Comparison of ENCODE assay signal across 24 cellular contexts in the genomic region with DNA sequence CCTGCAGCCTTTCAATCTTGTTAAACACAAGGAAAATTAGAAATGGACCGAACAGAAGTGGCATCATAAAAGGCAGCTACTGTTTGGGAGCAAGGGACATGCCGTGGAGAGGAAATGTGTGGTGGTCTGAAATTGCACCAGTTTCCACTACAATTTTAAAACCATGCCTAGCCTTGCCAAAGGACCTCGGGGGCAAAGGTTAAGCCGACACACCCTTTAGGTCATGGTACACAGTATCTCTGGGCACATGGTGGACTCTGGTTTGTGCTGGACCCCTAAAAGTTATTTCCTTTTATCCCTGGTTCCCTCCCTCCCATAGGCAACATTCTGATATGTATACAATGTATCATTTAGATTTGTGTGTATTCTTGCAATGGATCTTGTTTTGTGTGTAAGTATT.
DNase-seq lines count a peak whose midpoint lies in the region; ATAC-seq, FAIRE-seq and TF ChIP-seq lines count a peak whose summit lies in the region.
"Had no signal": no experiment of that assay in that cellular context is flagged by ENCODE, and none has a peak within 500 bp of the region (broad histone marks: within the 10 kb centered on the region; RNA-seq: fewer than 3 reads in every experiment).

No MANE protein-coding gene starts in this region.

- peaks cover 68% of the 10 kb centered on the region for H3K4me1 ChIP-seq in CD8-positive, alpha-beta T cell (ENCODE audit: insufficient read depth, low read length)
- H3K4me1 ChIP-seq in small intestine (ENCODE audit: control insufficient read depth in 2 of 2, insufficient read depth in 1 of 2, low read depth in 1 of 2, low read length in 1 of 2): peaks cover 14 to 30% of the 10 kb centered on the region in 2 donors

- no peaks in the 10 kb centered on the region for H3K27me3 ChIP-seq in CD8-positive, alpha-beta T cell (ENCODE audit: insufficient read depth, low read length)
- H3K27me3 ChIP-seq in small intestine (ENCODE audit: control insufficient read depth in 2 of 2, insufficient read depth in 2 of 2, low read length in 2 of 2): no peaks in the 10 kb centered on the region
- H3K27me3 ChIP-seq: MG63 had no signal

- H3K36me3 Mint-ChIP-seq in activated T-cell treated with anti-CD3 and anti-CD28 coated beads, Interleukin-2, amount 50 U/mL, for 72 hours (ENCODE audit: insufficient read depth in 2 of 2): peaks cover 0 to 3% of the 10 kb centered on the region in 2 donors
- peaks cover 3% of the 10 kb centered on the region for H3K36me3 Mint-ChIP-seq in CD8-positive, alpha-beta T cell
- peaks cover 1% of the 10 kb centered on the region for H3K36me3 Mint-ChIP-seq in activated CD4-positive, alpha-beta memory T cell treated with anti-CD3 and anti-CD28 coated beads for 36 hours

- intact Hi-C loops in CD8-positive, alpha-beta T cell (cut with DNase I, micrococcal nuclease): loop anchor here (5.0 to 10.0 kb wide), 2 partner anchors 37 to 1490 kb away; a partner anchor contains a TSS
- intact Hi-C loops in activated CD4-positive, alpha-beta memory T cell treated with anti-CD3 and anti-CD28 coated beads for 36 hours (cut with micrococcal nuclease): loop anchor here (10.0 kb wide), 1 partner anchor 1490 kb away; a partner anchor contains a TSS
- intact Hi-C loops in cardiac septum (cut with DNase I): no loop called here

- POLR2A ChIA-PET in CD8-positive, alpha-beta T cell (lab: Charles Lee): no interaction called here
- POLR2A ChIA-PET in activated CD4-positive, alpha-beta memory T cell treated with anti-CD3 and anti-CD28 coated beads for 36 hours (lab: Charles Lee): no interaction called here

- no peaks in the 10 kb centered on the region for H3K9me3 Mint-ChIP-seq in activated T-cell treated with anti-CD3 and anti-CD28 coated beads, Interleukin-2, amount 50 U/mL, for 72 hours
- no peaks in the 10 kb centered on the region for H3K9me3 Mint-ChIP-seq in CD8-positive, alpha-beta T cell
- no peaks in the 10 kb centered on the region for H3K9me3 Mint-ChIP-seq in activated CD4-positive, alpha-beta memory T cell treated with anti-CD3 and anti-CD28 coated beads for 36 hours
- H3K9me3 Mint-ChIP-seq: CD14-positive monocyte, IgD-negative memory B cell had no signal

- CTCF ChIA-PET in CD8-positive, alpha-beta T cell (lab: Charles Lee): interaction anchor here (1.4 to 4.1 kb wide), 2 partner anchors 140 to 214 kb away, joined by 3 to 65 read pairs; a partner anchor contains a TSS
- CTCF ChIA-PET in activated CD4-positive, alpha-beta memory T cell treated with anti-CD3 and anti-CD28 coated beads for 36 hours (lab: Charles Lee): interaction anchor here (1.0 to 5.3 kb wide), 6 partner anchors 10 to 278 kb away, joined by 3 to 164 read pairs (median 5); a partner anchor contains a TSS

- peaks cover 92% of the 10 kb centered on the region for H3K4me1 Mint-ChIP-seq in activated T-cell treated with anti-CD3 and anti-CD28 coated beads, Interleukin-2, amount 50 U/mL, for 72 hours (ENCODE audit: low read depth)
- H3K4me1 Mint-ChIP-seq in CD8-positive, alpha-beta T cell (ENCODE audit: low read depth): peaks cover 86% of the 10 kb centered on the region
- peaks cover 92% of the 10 kb centered on the region for H3K4me1 Mint-ChIP-seq in activated CD4-positive, alpha-beta memory T cell treated with anti-CD3 and anti-CD28 coated beads for 36 hours (ENCODE audit: low read depth)

- H3K4me3 ChIP-seq in CD8-positive, alpha-beta T cell (ENCODE audit: low read depth, low read length): no peak overlapping the region
- H3K4me3 ChIP-seq in small intestine (ENCODE audit: low read depth in 1 of 2, low read length in 2 of 2): no peak overlapping the region
- H3K4me3 ChIP-seq: A549, MG63, SK-N-MC had no signal

- no peak for FAIRE-seq in small intestine (lab: Jason Lieb, UNC)
- FAIRE-seq: A549, GM12892 had no signal

- H3K27me3 Mint-ChIP-seq in activated T-cell treated with anti-CD3 and anti-CD28 coated beads, Interleukin-2, amount 50 U/mL, for 72 hours (ENCODE audit: low read depth): no peaks in the 10 kb centered on the region
- no peaks in the 10 kb centered on the region for H3K27me3 Mint-ChIP-seq in CD8-positive, alpha-beta T cell (ENCODE audit: low read depth)
- no peaks in the 10 kb centered on the region for H3K27me3 Mint-ChIP-seq in activated CD4-positive, alpha-beta memory T cell treated with anti-CD3 and anti-CD28 coated beads for 36 hours
- H3K27me3 Mint-ChIP-seq: B cell had no signal

- no peak for TF ChIP-seq CTCF in CD8-positive, alpha-beta T cell (IDR thresholded peaks at IDR 0.05)

- DNase-seq in activated T-cell treated with anti-CD3 and anti-CD28 coated beads, Interleukin-2, amount 50 U/mL, for 72 hours: no peak
- no peak for DNase-seq in activated T-cell treated with anti-CD3 and anti-CD28 coated beads, Interleukin-2, amount 50 U/mL, for 48 hours
- no peak for DNase-seq in CD8-positive, alpha-beta T cell
- no peak for DNase-seq in activated CD4-positive, alpha-beta memory T cell treated with anti-CD3 and anti-CD28 coated beads for 36 hours
- DNase-seq in small intestine: peak; percentile 63
- DNase-seq in KG1 (lab: John Stamatoyannopoulos, UW): no peak
- DNase-seq in cardiac septum (ENCODE audit: low spot score): no peak
- DNase-seq: DMS153, H7, MG63, NCI-H1048, NCI-H1417 treated with DMSO at 0.1 percent for 48 hours, NCI-H1930, NCI-H226, NCI-H510A treated with DMSO at 0.1 percent for 48 hours, NCI-H748 treated with DMSO at 0.1 percent for 48 hours, SHP77 treated with DMSO at 0.1 percent for 48 hours had no signal

- H3K9me3 ChIP-seq in CD8-positive, alpha-beta T cell (ENCODE audit: low read length): no peaks in the 10 kb centered on the region
- no peaks in the 10 kb centered on the region for H3K9me3 ChIP-seq in small intestine (ENCODE audit: control insufficient read depth, low read depth)
- H3K9me3 ChIP-seq: A549, MG63 had no signal

- ATAC-seq in activated T-cell treated with anti-CD3 and anti-CD28 coated beads, Interleukin-2, amount 50 U/mL, for 72 hours (replicated peaks in 1 of 2): no peak
- ATAC-seq in CD8-positive, alpha-beta T cell: no peak
- ATAC-seq: A549 had no signal

- no peak overlapping the region for H3K4me3 Mint-ChIP-seq in activated T-cell treated with anti-CD3 and anti-CD28 coated beads, Interleukin-2, amount 50 U/mL, for 72 hours
- no peak overlapping the region for H3K4me3 Mint-ChIP-seq in CD8-positive, alpha-beta T cell
- H3K4me3 Mint-ChIP-seq in activated CD4-positive, alpha-beta memory T cell treated with anti-CD3 and anti-CD28 coated beads for 36 hours: no peak overlapping the region
- H3K4me3 Mint-ChIP-seq: B cell, CD14-positive monocyte, IgD-negative memory B cell had no signal

- peak overlapping the region; percentile 9 for H3K27ac Mint-ChIP-seq in activated T-cell treated with anti-CD3 and anti-CD28 coated beads, Interleukin-2, amount 50 U/mL, for 72 hours
- H3K27ac Mint-ChIP-seq in CD8-positive, alpha-beta T cell: peak overlapping the region; percentile 38
- peak overlapping the region; percentile 39 for H3K27ac Mint-ChIP-seq in activated CD4-positive, alpha-beta memory T cell treated with anti-CD3 and anti-CD28 coated beads for 36 hours
- H3K27ac Mint-ChIP-seq: B cell, IgD-negative memory B cell had no signal

- 41 to 72% (median 46%) methylated on average over 4 of the region's 4 CpGs for WGBS in small intestine, 3 donors

- H3K27ac ChIP-seq in CD8-positive, alpha-beta T cell (ENCODE audit: low read depth, low read length): no peak overlapping the region
- no peak overlapping the region for H3K27ac ChIP-seq in small intestine (ENCODE audit: low read depth in 1 of 2, low read length in 1 of 2)
- H3K27ac ChIP-seq: A549, RWPE1, SK-N-MC had no signal

- H3K36me3 ChIP-seq in CD8-positive, alpha-beta T cell (ENCODE audit: insufficient read depth, low read length): no peaks in the 10 kb centered on the region
- no peaks in the 10 kb centered on the region for H3K36me3 ChIP-seq in small intestine (ENCODE audit: control insufficient read depth in 2 of 2, insufficient read depth in 2 of 2, low read length in 2 of 2)
- H3K36me3 ChIP-seq: MG63 had no signal
